Comparison of ENCODE assay signal across 28 cellular contexts in genomic region chr16:56022818-56023217, GRCh38.
"Had no signal": no experiment of that assay in that cellular context is flagged by ENCODE, and none has a peak within 500 bp of the region (broad histone marks: within the 10 kb centered on the region; RNA-seq: fewer than 3 reads in every experiment).

No MANE protein-coding gene starts in this region.

- H3K4me3 Mint-ChIP-seq: dendritic cell treated with granulocyte-macrophage colony-stimulating factor and Interleukin-4, amounts not matched to agents 40 ng/mL and 50 ng/mL, for 4 days; effector memory CD8-positive, alpha-beta T cell; endodermal cell had no signal

- H3K27ac Mint-ChIP-seq: dendritic cell treated with granulocyte-macrophage colony-stimulating factor and Interleukin-4, amounts not matched to agents 40 ng/mL and 50 ng/mL, for 4 days; effector memory CD8-positive, alpha-beta T cell; endodermal cell had no signal

- H3K27me3 Mint-ChIP-seq: dendritic cell treated with granulocyte-macrophage colony-stimulating factor and Interleukin-4, amounts not matched to agents 40 ng/mL and 50 ng/mL, for 4 days had no signal

- H3K36me3 ChIP-seq: colonic mucosa, esophagus squamous epithelium, gastrocnemius medialis, gastroesophageal sphincter, heart left ventricle, heart right ventricle had no signal

- H3K27me3 ChIP-seq: colonic mucosa, dorsolateral prefrontal cortex, foreskin keratinocyte, gastrocnemius medialis, heart right ventricle had no signal

- H3K4me1 Mint-ChIP-seq: endodermal cell had no signal

- H3K4me1 ChIP-seq: colonic mucosa, esophagus squamous epithelium, foreskin keratinocyte, gastrocnemius medialis, gastroesophageal sphincter, heart left ventricle, heart right ventricle had no signal

- DNase-seq: colonic mucosa; cortex of kidney; dermis blood vessel endothelial cell; dorsolateral prefrontal cortex; effector CD4-positive, alpha-beta T cell; effector CD8-positive, alpha-beta T cell; effector memory CD4-positive, alpha-beta T cell; effector memory CD8-positive, alpha-beta T cell; endodermal cell; erythroblast; esophagus squamous epithelium; foreskin fibroblast; foreskin keratinocyte; foreskin melanocyte; gastrocnemius medialis; glutamatergic neuron; head of caudate nucleus; heart left ventricle; heart right ventricle had no signal

- FAIRE-seq: colon, endometrium, endothelial cell of umbilical vein, frontal cortex had no signal

- H3K4me3 ChIP-seq: colonic mucosa, coronary artery, dorsolateral prefrontal cortex, esophagus squamous epithelium, gastrocnemius medialis, gastroesophageal sphincter, heart left ventricle, heart right ventricle had no signal

- H3K9me3 ChIP-seq: colonic mucosa, esophagus squamous epithelium, gastrocnemius medialis had no signal

- H3K9me3 Mint-ChIP-seq: dendritic cell treated with granulocyte-macrophage colony-stimulating factor and Interleukin-4, amounts not matched to agents 40 ng/mL and 50 ng/mL, for 4 days; effector memory CD8-positive, alpha-beta T cell; endodermal cell had no signal

- ATAC-seq: effector memory CD8-positive, alpha-beta T cell; esophagus mucosa; foreskin keratinocyte; gastrocnemius medialis; gastroesophageal sphincter; heart left ventricle; heart right ventricle had no signal

- H3K27ac ChIP-seq: colonic mucosa, coronary artery, dorsolateral prefrontal cortex, epithelial cell of prostate, esophagus squamous epithelium, foreskin keratinocyte, gastrocnemius medialis, gastroesophageal sphincter, heart left ventricle, heart right ventricle had no signal
